Comparison of ENCODE assay signal across 1 cellular context in genomic region chr12:49687941-49688340, GRCh38.
TF ChIP-seq lines count a peak whose summit lies in the region.

No MANE protein-coding gene starts in this region.

TF ChIP-seq in WTC11, 78 proteins besides CTCF, POLR2A, EP300 and RAD21 (continued from another document):
- TF ChIP-seq ZNF281 (CRISPR knock-in tag; IDR thresholded peaks at IDR 0.05) (no peak), TP53 (CRISPR knock-in tag; IDR thresholded peaks at IDR 0.05) (no peak), MAX (CRISPR knock-in tag; IDR thresholded peaks at IDR 0.05) (no peak), ZMAT4 (CRISPR knock-in tag; IDR thresholded peaks at IDR 0.05) (no peak), FOXK1 (CRISPR knock-in tag; IDR thresholded peaks at IDR 0.05) (no peak), KAT7 (CRISPR knock-in tag; IDR thresholded peaks at IDR 0.05; ENCODE audit: borderline replicate concordance) (no peak), MYBL2 (CRISPR knock-in tag; IDR thresholded peaks at IDR 0.05) (no peak), STAT6 (CRISPR knock-in tag; conservative IDR thresholded peaks at IDR 0.05; ENCODE audit: low read depth) (no peak)
